Comparison of ENCODE assay signal across 8 cellular contexts in the genomic region with DNA sequence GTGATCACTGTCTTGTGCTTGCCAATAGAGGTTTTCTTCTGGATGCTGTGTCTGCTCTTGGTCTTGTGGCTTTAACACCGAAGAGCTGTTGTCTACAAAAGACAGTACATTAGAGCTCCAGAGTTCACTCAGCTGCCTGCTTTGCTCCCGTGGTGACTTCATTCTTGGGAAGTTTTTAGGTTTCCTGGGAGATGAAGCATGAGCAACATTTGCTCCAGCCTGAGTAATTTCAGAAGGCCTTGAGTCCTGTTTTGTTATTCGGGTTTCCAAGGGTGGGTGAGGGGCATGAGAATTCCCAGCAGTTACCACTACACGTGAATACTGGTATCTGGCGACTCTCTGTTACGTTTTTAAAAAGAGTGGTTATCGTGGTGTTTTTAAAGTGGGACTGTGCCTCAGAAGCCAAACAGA.
DNase-seq lines count a peak whose midpoint lies in the region; ATAC-seq lines count a peak whose summit lies in the region.

No MANE protein-coding gene starts in this region.

- ATAC-seq in left colon: no peak

- DNase-seq in G401 (ENCODE audit: low spot score): peak; percentile 66
- peak; percentile 96 for DNase-seq in astrocyte of the hippocampus (ENCODE audit: low read depth, low spot score)
- peak; percentile 70 for DNase-seq in hepatic stellate cell (ENCODE audit: low spot score)
- peak; percentile 33 for DNase-seq in retina
- DNase-seq in NCI-H1092 treated with DMSO at 0.1 percent for 48 hours (lab: John Stamatoyannopoulos, UW): no peak
- no peak for DNase-seq in SW480 (ENCODE audit: low spot score)
- DNase-seq in MV-4-11 (lab: John Stamatoyannopoulos, UW): no peak
- no peak for DNase-seq in left colon

- in situ Hi-C loops in G401 (cut with HindIII; ENCODE audit: low sequenced_read_pairs): no loop called here

- intact Hi-C loops in left colon (cut with DNase I, micrococcal nuclease): no loop called here

Comparison
In these comparisons a context has a peak if more than half of its experiments do, and no peak if none do; other contexts are left out.
1. DNase-seq: peak in G401 (single experiment), astrocyte of the hippocampus (single experiment), hepatic stellate cell (single experiment) and retina (single experiment); none in NCI-H1092 treated with DMSO at 0.1 percent for 48 hours (single experiment), SW480 (single experiment), MV-4-11 (single experiment) and left colon (0 of 2).